ENCODE assay signal across 23 cellular contexts in genomic region chr11:2467695-2468055, GRCh38. TPM values are rescaled to one million over a fixed set of nuclear protein-coding genes. Genes with fewer than 3 reads are reported as not detected.
A peak's percentile ranks its signal among the peaks of the same experiment; 100 is the strongest.
DNase-seq lines count a peak whose midpoint lies in the region; ATAC-seq and TF ChIP-seq lines count a peak whose summit lies in the region.
"Had no signal": no experiment of that assay in that cellular context is flagged by ENCODE, and none has a peak within 500 bp of the region (broad histone marks: within the 10 kb centered on the region; RNA-seq: fewer than 3 reads in every experiment).

No MANE protein-coding gene starts in this region.

- no peaks in the 10 kb centered on the region for H3K27me3 Mint-ChIP-seq in stimulated activated memory B cell treated with anti-CD40 and anti-IgM and Interleukin-4, amounts not matched to agents 10 μg/mL and 1 μg/mL and 100 μg/mL, for 72 hours
- H3K27me3 Mint-ChIP-seq in neural progenitor cell (ENCODE audit: insufficient read depth, low read depth): peaks cover 9% of the 10 kb centered on the region

- H3K79me2 ChIP-seq in Loucy (ENCODE audit: insufficient read depth, low read length) (no peaks in the 10 kb centered on the region), neural progenitor cell (ENCODE audit: low read depth) (no peaks in the 10 kb centered on the region)

- H3K4me1 ChIP-seq in Loucy (ENCODE audit: insufficient read depth, low read length, poor library complexity, severe bottlenecking): peaks cover 15% of the 10 kb centered on the region
- no peaks in the 10 kb centered on the region for H3K4me1 ChIP-seq in neural progenitor cell
- H3K4me1 ChIP-seq: BE2C, SJSA1 had no signal

- H4K20me1 ChIP-seq in Loucy (ENCODE audit: insufficient read depth, low read length, poor library complexity, severe bottlenecking) (peaks cover 3% of the 10 kb centered on the region), neural progenitor cell (ENCODE audit: low read depth) (no peaks in the 10 kb centered on the region)

- no peak for ATAC-seq in Right ventricle myocardium superior (ENCODE audit: poor library complexity)
- ATAC-seq in left cardiac atrium: no peak
- no peak for ATAC-seq in stimulated activated memory B cell treated with anti-CD40 and anti-IgM and Interleukin-4, amounts not matched to agents 10 μg/mL and 1 μg/mL and 100 μg/mL, for 72 hours
- ATAC-seq in HG03442 (IDR thresholded peaks at IDR 0.05; ENCODE audit: unreplicated experiment): no peak
- no peak for ATAC-seq in GM19397 (IDR thresholded peaks at IDR 0.05; ENCODE audit: unreplicated experiment)
- ATAC-seq: body of pancreas had no signal

- intact Hi-C loops in Right ventricle myocardium superior (cut with DNase I) (no loop called here), left cardiac atrium (cut with DNase I) (no loop called here)

- H3K4me2 ChIP-seq in Loucy (ENCODE audit: low read depth, low read length, poor library complexity, severe bottlenecking) (peak overlapping the region; percentile 48), neural progenitor cell (no peak overlapping the region)

- no peak overlapping the region for H3K27ac ChIP-seq in coronary artery
- no peak overlapping the region for H3K27ac ChIP-seq in neural progenitor cell
- H3K27ac ChIP-seq: body of pancreas, dorsolateral prefrontal cortex, esophagus squamous epithelium, SJSA1, tibial nerve had no signal

- H3K9me3 ChIP-seq in Loucy (ENCODE audit: insufficient read depth, low read depth, low read length) (no peaks in the 10 kb centered on the region), neural progenitor cell (ENCODE audit: low read depth) (no peaks in the 10 kb centered on the region)
- H3K9me3 ChIP-seq: BE2C, body of pancreas, esophagus squamous epithelium, SJSA1, tibial nerve had no signal

- peak overlapping the region; percentile 25 for H3K4me3 ChIP-seq in Loucy (ENCODE audit: low read length, poor library complexity, severe bottlenecking)
- no peak overlapping the region for H3K4me3 ChIP-seq in coronary artery
- H3K4me3 ChIP-seq in neural progenitor cell: no peak overlapping the region
- H3K4me3 ChIP-seq: body of pancreas, dorsolateral prefrontal cortex, esophagus squamous epithelium, SJSA1, tibial nerve had no signal

- H3K9me2 ChIP-seq in Loucy (replicated peaks; ENCODE audit: low read depth, low read length): no peaks in the 10 kb centered on the region

- no peaks in the 10 kb centered on the region for H3K9me3 Mint-ChIP-seq in stimulated activated memory B cell treated with anti-CD40 and anti-IgM and Interleukin-4, amounts not matched to agents 10 μg/mL and 1 μg/mL and 100 μg/mL, for 72 hours
- no peaks in the 10 kb centered on the region for H3K9me3 Mint-ChIP-seq in neural progenitor cell
- H3K9me3 Mint-ChIP-seq: nephron had no signal

- TF ChIP-seq CTCF in Loucy (conservative IDR thresholded peaks at IDR 0.05; ENCODE audit: low read length): no peak
- no peak for TF ChIP-seq CTCF in coronary artery (IDR thresholded peaks at IDR 0.05)
- TF ChIP-seq CTCF in neural progenitor cell (IDR thresholded peaks at IDR 0.05): no peak

- no peak overlapping the region for H3K4me3 Mint-ChIP-seq in stimulated activated memory B cell treated with anti-CD40 and anti-IgM and Interleukin-4, amounts not matched to agents 10 μg/mL and 1 μg/mL and 100 μg/mL, for 72 hours
- H3K4me3 Mint-ChIP-seq in neural progenitor cell: no peak overlapping the region
- H3K4me3 Mint-ChIP-seq: nephron had no signal

- no peaks in the 10 kb centered on the region for H3K36me3 Mint-ChIP-seq in stimulated activated memory B cell treated with anti-CD40 and anti-IgM and Interleukin-4, amounts not matched to agents 10 μg/mL and 1 μg/mL and 100 μg/mL, for 72 hours
- H3K36me3 Mint-ChIP-seq in neural progenitor cell: no peaks in the 10 kb centered on the region

- peak overlapping the region; percentile 79 for H3K27ac Mint-ChIP-seq in stimulated activated memory B cell treated with anti-CD40 and anti-IgM and Interleukin-4, amounts not matched to agents 10 μg/mL and 1 μg/mL and 100 μg/mL, for 72 hours
- H3K27ac Mint-ChIP-seq in neural progenitor cell: no peak overlapping the region

- H3K27me3 ChIP-seq in Loucy (ENCODE audit: insufficient read depth, low read length, poor library complexity, severe bottlenecking) (no peaks in the 10 kb centered on the region), neural progenitor cell (peaks cover 63% of the 10 kb centered on the region)
- H3K27me3 ChIP-seq: BE2C, body of pancreas had no signal

- H3K4me1 Mint-ChIP-seq in stimulated activated memory B cell treated with anti-CD40 and anti-IgM and Interleukin-4, amounts not matched to agents 10 μg/mL and 1 μg/mL and 100 μg/mL, for 72 hours: peaks cover 76% of the 10 kb centered on the region
- no peaks in the 10 kb centered on the region for H3K4me1 Mint-ChIP-seq in neural progenitor cell

- H3F3A ChIP-seq in Loucy (ENCODE audit: low read depth) (no peaks in the 10 kb centered on the region), neural progenitor cell (ENCODE audit: low read depth) (no peaks in the 10 kb centered on the region)

- H3K9ac ChIP-seq in Loucy (ENCODE audit: low read depth, low read length, poor library complexity, severe bottlenecking): no peak overlapping the region
- no peak overlapping the region for H3K9ac ChIP-seq in neural progenitor cell

- H3K36me3 ChIP-seq in Loucy (ENCODE audit: insufficient read depth, low read length) (no peaks in the 10 kb centered on the region), neural progenitor cell (no peaks in the 10 kb centered on the region)
- H3K36me3 ChIP-seq: BE2C, esophagus squamous epithelium, SJSA1, tibial nerve had no signal

- DNase-seq in Right ventricle myocardium superior (peak; percentile 24), left cardiac atrium (no peak), coronary artery (ENCODE audit: low spot score) (peak; percentile 66), neural progenitor cell (ENCODE audit: low spot score) (no peak)
- DNase-seq: BE2C; DMS153; esophagus squamous epithelium; glutamatergic neuron; NCI-H1092; NCI-H2107; NCI-H524 treated with DMSO at 0.1 percent for 48 hours; stimulated activated CD4-positive, alpha-beta T cell treated with anti-CD3 and anti-CD28 coated beads, Interleukin-12 subunit alpha, Interleukin-12 subunit beta, amount 100 ng/mL, for 4 hours had no signal

- H2AFZ ChIP-seq in Loucy (ENCODE audit: low read length): no peak overlapping the region
- no peak overlapping the region for H2AFZ ChIP-seq in neural progenitor cell (replicated peaks)

RNA-seq across cellular contexts. Expression of gene KCNQ1, which starts 22.9 kb away (rescaled TPM):
- total RNA-seq in Right ventricle myocardium superior (33.4 TPM), left cardiac atrium (10 to 100 TPM; 33.5 to 39.7 TPM), neural progenitor cell (ENCODE audit: low replicate concordance) (0.11 and 0.99 TPM in 2 replicates)
- total RNA-seq: SJSA1 had no signal

RNA-seq across cellular contexts. Expression of gene TRPM5, which starts 23.4 kb away (rescaled TPM):
- total RNA-seq in Right ventricle myocardium superior (not detected), left cardiac atrium (not detected), neural progenitor cell (ENCODE audit: low replicate concordance) (0.34 TPM in 1 of 2 replicates, not detected in the other)
- total RNA-seq: esophagus squamous epithelium, H1, pulmonary artery endothelial cell, SJSA1, tibial nerve had no signal

Comparison
In these comparisons a context has a peak if more than half of its experiments do, and no peak if none do; other contexts are left out.
1. DNase-seq: peak in Right ventricle myocardium superior (single experiment) and coronary artery (single experiment); none in left cardiac atrium (single experiment) and neural progenitor cell (single experiment).
2. RNA of gene KCNQ1, which starts 22.9 kb away (total RNA-seq): 33.5 to 39.7 TPM in left cardiac atrium and 33.4 TPM in Right ventricle myocardium superior (single experiment); 0.11 to 0.99 TPM in neural progenitor cell; every median in the first group is over 10 times any median in the second.